Comparison of ENCODE assay signal across 10 cellular contexts in genomic region chr10:34537629-34538231, GRCh38.
DNase-seq lines count a peak whose midpoint lies in the region; ATAC-seq and TF ChIP-seq lines count a peak whose summit lies in the region.
"Had no signal": no experiment of that assay in that cellular context is flagged by ENCODE, and none has a peak within 500 bp of the region (broad histone marks: within the 10 kb centered on the region; RNA-seq: fewer than 3 reads in every experiment).

No MANE protein-coding gene starts in this region.

- DNase-seq in GM23248: no peak
- DNase-seq in stimulated activated naive CD4-positive, alpha-beta T cell treated with Interleukin-2 at 50 U/mL for 16 hours (lab: John Stamatoyannopoulos, UW): no peak
- no peak for DNase-seq in dedifferentiated amniotic fluid mesenchymal stem cell (ENCODE audit: extremely low spot score)
- no peak for DNase-seq in stimulated activated naive CD8-positive, alpha-beta T cell treated with anti-CD3 and anti-CD28 coated beads, Interleukin-15, amount 100 ng/mL, for 72 hours
- DNase-seq in NCI-H82 treated with DMSO at 0.1 percent for 48 hours (lab: John Stamatoyannopoulos, UW; ENCODE audit: unreplicated experiment): no peak
- DNase-seq: aorta, NCI-H2029 had no signal

- H3K79me2 ChIP-seq in GM23248 (ENCODE audit: insufficient read depth): 0 out of 2 replicates have a peak, but pooled peaks cover 19% of the 10 kb centered on the region

- peaks cover 16% of the 10 kb centered on the region for H3K4me1 Mint-ChIP-seq in nephron
- no peaks in the 10 kb centered on the region for H3K4me1 Mint-ChIP-seq in stimulated activated naive CD8-positive, alpha-beta T cell treated with anti-CD3 and anti-CD28 coated beads, Interleukin-15, amount 100 ng/mL, for 72 hours

- H3F3A ChIP-seq in GM23248 (ENCODE audit: insufficient read depth): no peaks in the 10 kb centered on the region

- no peaks in the 10 kb centered on the region for H3K36me3 ChIP-seq in GM23248 (ENCODE audit: low read depth)

- peak; percentile 83 for ATAC-seq in GM18870 (IDR thresholded peaks at IDR 0.05; ENCODE audit: unreplicated experiment)
- ATAC-seq in HG03520 (IDR thresholded peaks at IDR 0.05; ENCODE audit: unreplicated experiment): peak; percentile 79
- ATAC-seq in stimulated activated naive CD8-positive, alpha-beta T cell treated with anti-CD3 and anti-CD28 coated beads, Interleukin-15, amount 100 ng/mL, for 72 hours: no peak

- H3K9ac ChIP-seq in GM23248: no peak overlapping the region

- H3K27me3 ChIP-seq in GM23248 (replicated peaks; ENCODE audit: insufficient read depth): no peaks in the 10 kb centered on the region

- peak overlapping the region; percentile 86 for H3K4me2 ChIP-seq in GM23248 (ENCODE audit: unreplicated experiment)

- H3K27ac Mint-ChIP-seq in nephron: peak overlapping the region in 2 of 3 experiments; percentile 43 to 84
- H3K27ac Mint-ChIP-seq in stimulated activated naive CD8-positive, alpha-beta T cell treated with anti-CD3 and anti-CD28 coated beads, Interleukin-15, amount 100 ng/mL, for 72 hours: no peak overlapping the region

- 87 to 89% methylated on average over 6 of the region's 6 CpGs for WGBS in GM23248 (ENCODE audit: low coverage in 1 of 2, low lambda C conversion rate in 2 of 2, missing lambda C conversion rate in 2 of 2), 2 experiments

- H3K9me3 Mint-ChIP-seq in nephron: peaks cover 8% of the 10 kb centered on the region
- H3K9me3 Mint-ChIP-seq in stimulated activated naive CD8-positive, alpha-beta T cell treated with anti-CD3 and anti-CD28 coated beads, Interleukin-15, amount 100 ng/mL, for 72 hours: no peaks in the 10 kb centered on the region

- H3K4me3 Mint-ChIP-seq in nephron: no peak overlapping the region
- H3K4me3 Mint-ChIP-seq in stimulated activated naive CD8-positive, alpha-beta T cell treated with anti-CD3 and anti-CD28 coated beads, Interleukin-15, amount 100 ng/mL, for 72 hours: no peak overlapping the region

- H3K36me3 Mint-ChIP-seq in nephron (ENCODE audit: low read depth): peaks cover 22% of the 10 kb centered on the region

- peaks cover 12% of the 10 kb centered on the region for H3K4me1 ChIP-seq in GM23248 (ENCODE audit: insufficient read depth)

- H3K9me2 ChIP-seq in GM23248 (ENCODE audit: insufficient read depth): no peaks in the 10 kb centered on the region

- peak overlapping the region; percentile 72; the same call in 1 of the 2 replicates for H3K4me3 ChIP-seq in GM23248

- H3K9me3 ChIP-seq in GM23248 (ENCODE audit: low read depth): no peaks in the 10 kb centered on the region

- no peaks in the 10 kb centered on the region for H3K27me3 Mint-ChIP-seq in nephron (ENCODE audit: low read depth)
- H3K27me3 Mint-ChIP-seq in stimulated activated naive CD8-positive, alpha-beta T cell treated with anti-CD3 and anti-CD28 coated beads, Interleukin-15, amount 100 ng/mL, for 72 hours: no peaks in the 10 kb centered on the region

- H2AFZ ChIP-seq in GM23248: no peak overlapping the region; the same call in 1 of the 2 replicates

- TF ChIP-seq CTCF in nephron (IDR thresholded peaks at IDR 0.05; ENCODE audit: unreplicated experiment in 3 of 3): no peak

- in situ Hi-C loops in GM23248 (cut with MboI): no loop called here

- H3K27ac ChIP-seq in GM23248: no peak overlapping the region

- H4K20me1 ChIP-seq in GM23248 (ENCODE audit: insufficient read depth): no peaks in the 10 kb centered on the region

Comparison
In these comparisons a context has a peak if more than half of its experiments do, and no peak if none do; other contexts are left out.
1. H3K27ac Mint-ChIP-seq: peak in nephron (2 of 3); none in stimulated activated naive CD8-positive, alpha-beta T cell treated with anti-CD3 and anti-CD28 coated beads, Interleukin-15, amount 100 ng/mL, for 72 hours (0 of 2).